In genomic region chr5:21152611-21153010, GRCh38 we compare ENCODE assay signal across 13 cellular contexts.
DNase-seq lines count a peak whose midpoint lies in the region; ATAC-seq and TF ChIP-seq lines count a peak whose summit lies in the region.
"Had no signal": no experiment of that assay in that cellular context is flagged by ENCODE, and none has a peak within 500 bp of the region (broad histone marks: within the 10 kb centered on the region; RNA-seq: fewer than 3 reads in every experiment).

No MANE protein-coding gene starts in this region.

- H3K4me3 ChIP-seq in LNCaP clone FGC (ENCODE audit: low read depth, low read length): no peak overlapping the region
- H3K4me3 ChIP-seq in Caco-2 (ENCODE audit: low read depth, low read length): no peak overlapping the region
- no peak overlapping the region for H3K4me3 ChIP-seq in H7 (ENCODE audit: insufficient read depth, low read depth, low read length)
- H3K4me3 ChIP-seq: BLaER1 treated with 17β-estradiol and CSF1 and Interleukin-3, amounts not matched to agents 10 nM and 100 nM; neural progenitor cell had no signal

- no peak overlapping the region for H3K4me3 Mint-ChIP-seq in Caco-2 (ENCODE audit: unreplicated experiment)
- H3K4me3 Mint-ChIP-seq: activated CD4-positive, alpha-beta memory T cell treated with anti-CD3 and anti-CD28 coated beads for 36 hours; neural progenitor cell had no signal

- no peak overlapping the region for H3K27ac Mint-ChIP-seq in Caco-2 (ENCODE audit: unreplicated experiment)
- H3K27ac Mint-ChIP-seq: activated CD4-positive, alpha-beta memory T cell treated with anti-CD3 and anti-CD28 coated beads for 36 hours; neural progenitor cell had no signal

- peak; percentile 98 for ATAC-seq in foreskin keratinocyte
- ATAC-seq in left lobe of liver: no peak

- H3K4me1 ChIP-seq in foreskin keratinocyte (peaks cover 10% of the 10 kb centered on the region), Caco-2 (no peaks in the 10 kb centered on the region)
- H3K4me1 ChIP-seq: neural progenitor cell had no signal

- no peaks in the 10 kb centered on the region for H3K4me1 Mint-ChIP-seq in Caco-2 (ENCODE audit: low read depth, unreplicated experiment)

- H3K9me3 ChIP-seq in Caco-2: no peaks in the 10 kb centered on the region

- DNase-seq in AG08396 (ENCODE audit: low spot score): peak; percentile 3
- DNase-seq in LNCaP clone FGC (ENCODE audit: low read depth): peak; percentile 98
- DNase-seq in SIG-M5 treated with dmso at 0.1 percent for 504 hours (lab: John Stamatoyannopoulos, UW; ENCODE audit: unreplicated experiment): peak; percentile 76
- peak; percentile 92 to 96 for DNase-seq in foreskin keratinocyte
- no peak for DNase-seq in putamen (ENCODE audit: low spot score)
- no peak for DNase-seq in Caco-2
- DNase-seq in left lobe of liver (ENCODE audit: low spot score): no peak
- no peak for DNase-seq in H7
- DNase-seq: activated CD4-positive, alpha-beta memory T cell treated with anti-CD3 and anti-CD28 coated beads for 36 hours; amniotic stem cell; hippocampal formation had no signal

- no TSS peak for BruUV-seq in Caco-2 (replicated peaks; lab: Mats Ljungman, UMichigan)

- no peaks in the 10 kb centered on the region for H3K27me3 Mint-ChIP-seq in Caco-2 (ENCODE audit: insufficient read depth, unreplicated experiment)
- H3K27me3 Mint-ChIP-seq: activated CD4-positive, alpha-beta memory T cell treated with anti-CD3 and anti-CD28 coated beads for 36 hours had no signal

- POLR2A ChIA-PET in Caco-2 (lab: Charles Lee): no interaction called here

- TF ChIP-seq CTCF in LNCaP clone FGC (IDR thresholded peaks at IDR 0.05; ENCODE audit: control insufficient read depth, extremely low read depth, insufficient read depth): no peak
- TF ChIP-seq CTCF in foreskin keratinocyte (conservative IDR thresholded peaks at IDR 0.05): no peak
- no peak for TF ChIP-seq CTCF in Caco-2 (IDR thresholded peaks at IDR 0.05; ENCODE audit: insufficient read depth in 1 of 2, low read depth in 1 of 2, low read length in 1 of 2, severe bottlenecking in 1 of 2, unreplicated experiment in 1 of 2)

- H3K27ac ChIP-seq in foreskin keratinocyte: no peak overlapping the region
- H3K27ac ChIP-seq: neural progenitor cell had no signal

- H3K27me3 ChIP-seq in foreskin keratinocyte (no peaks in the 10 kb centered on the region), Caco-2 (replicated peaks; ENCODE audit: control insufficient read depth, insufficient read depth, low read length) (no peaks in the 10 kb centered on the region), H7 (ENCODE audit: control insufficient read depth, insufficient read depth, low read length) (no peaks in the 10 kb centered on the region)
- H3K27me3 ChIP-seq: BLaER1 treated with 17β-estradiol and CSF1 and Interleukin-3, amounts not matched to agents 10 nM and 100 nM; neural progenitor cell had no signal

- no peaks in the 10 kb centered on the region for H3K36me3 Mint-ChIP-seq in Caco-2 (ENCODE audit: insufficient read depth, unreplicated experiment)
- H3K36me3 Mint-ChIP-seq: activated CD4-positive, alpha-beta memory T cell treated with anti-CD3 and anti-CD28 coated beads for 36 hours; neural progenitor cell had no signal

- H3K36me3 ChIP-seq in Caco-2 (ENCODE audit: control insufficient read depth, insufficient read depth, low read length) (no peaks in the 10 kb centered on the region), H7 (replicated peaks; ENCODE audit: control insufficient read depth, insufficient read depth, low read length) (no peaks in the 10 kb centered on the region)
- H3K36me3 ChIP-seq: BLaER1 treated with 17β-estradiol and CSF1 and Interleukin-3, amounts not matched to agents 10 nM and 100 nM; neural progenitor cell had no signal

- no peaks in the 10 kb centered on the region for H3K9me3 Mint-ChIP-seq in Caco-2 (ENCODE audit: unreplicated experiment)

- intact Hi-C loops in Caco-2 (cut with micrococcal nuclease; ENCODE audit: unreplicated experiment): no loop called here

- CTCF ChIA-PET in Caco-2 (lab: Charles Lee): no interaction called here

Comparison
In these comparisons a context has a peak if more than half of its experiments do, and no peak if none do; other contexts are left out.
1. DNase-seq: peak in AG08396 (single experiment), LNCaP clone FGC (single experiment), SIG-M5 treated with dmso at 0.1 percent for 504 hours (single experiment) and foreskin keratinocyte (2 of 2); none in putamen (single experiment), Caco-2 (0 of 2), left lobe of liver (single experiment) and H7 (single experiment).